In genomic region chr2:27798948-27799645, GRCh38 we compare ENCODE assay signal across 10 cellular contexts. TPM values are rescaled to one million over a fixed set of nuclear protein-coding genes. Genes with fewer than 3 reads are reported as not detected.
DNase-seq lines count a peak whose midpoint lies in the region; ATAC-seq, FAIRE-seq and TF ChIP-seq lines count a peak whose summit lies in the region.
"Had no signal": no experiment of that assay in that cellular context is flagged by ENCODE, and none has a peak within 500 bp of the region (broad histone marks: within the 10 kb centered on the region; RNA-seq: fewer than 3 reads in every experiment).

No MANE protein-coding gene starts in this region.

- TF ChIP-seq EP300 in SK-N-SH (IDR thresholded peaks at IDR 0.05; ENCODE audit: borderline replicate concordance in 1 of 2, low read depth in 1 of 2, low read length in 1 of 2) = peak; percentile 63 to 100

- DNase-seq in ELF-1 (ENCODE audit: low read depth, low spot score) (peak; percentile 90), SK-N-SH (no peak), glomerular endothelial cell (ENCODE audit: extremely low read depth, low read depth, low spot score) (peak; percentile 96), D721Med (ENCODE audit: insufficient read length, low spot score) (no peak), activated gamma-delta T cell (lab: John Stamatoyannopoulos, UW) (no peak)
- DNase-seq: NCI-H446 treated with DMSO at 0.1 percent for 48 hours had no signal

- FAIRE-seq in D721Med (lab: Jason Lieb, UNC) = no peak
- FAIRE-seq: frontal cortex had no signal

- TF ChIP-seq CTCF in SK-N-SH (IDR thresholded peaks at IDR 0.05) (no peak), D721Med (IDR thresholded peaks at IDR 0.05; ENCODE audit: insufficient read depth, missing control alignments) (no peak)

- peak; percentile 2; the same call in 1 of the 2 replicates for TF ChIP-seq RAD21 in SK-N-SH (IDR thresholded peaks at IDR 0.05; ENCODE audit: low read length)

- no peaks in the 10 kb centered on the region for H3K9me2 ChIP-seq in SK-N-SH

- ATAC-seq in GM21737 (IDR thresholded peaks at IDR 0.05; ENCODE audit: unreplicated experiment) (no peak), GM21423 (IDR thresholded peaks at IDR 0.05; ENCODE audit: unreplicated experiment) (no peak)

- WGBS in SK-N-SH (ENCODE audit: low lambda C conversion rate) = 24% methylated on average over 11 of the region's 11 CpGs

- 0 out of 4 replicates have a peak overlapping the region, but pooled peaks of 1 of the 2 experiments have one; percentile 0 for H3K4me3 ChIP-seq in SK-N-SH (ENCODE audit: low read depth in 2 of 2, low read length in 1 of 2)
- no peak overlapping the region for H3K4me3 ChIP-seq in rectal smooth muscle tissue (ENCODE audit: low read length)

- H3K9ac ChIP-seq in SK-N-SH (peak overlapping the region; percentile 71), rectal smooth muscle tissue (ENCODE audit: low read length) (no peak overlapping the region)

- no peak overlapping the region for H2AFZ ChIP-seq in SK-N-SH (ENCODE audit: low read depth)

- H3F3A ChIP-seq in SK-N-SH (replicated peaks; ENCODE audit: insufficient read depth) = peaks cover 28% of the 10 kb centered on the region

- H4K20me1 ChIP-seq in SK-N-SH (ENCODE audit: insufficient read depth) = no peaks in the 10 kb centered on the region

- H3K36me3 ChIP-seq in SK-N-SH (replicated peaks in 1 of 2; ENCODE audit: control insufficient read depth in 1 of 2, insufficient read depth in 2 of 2, low read length in 1 of 2) = no peaks in the 10 kb centered on the region
- no peaks in the 10 kb centered on the region for H3K36me3 ChIP-seq in rectal smooth muscle tissue (ENCODE audit: control insufficient read depth, insufficient read depth, low read length)

- H3K27ac ChIP-seq in SK-N-SH (ENCODE audit: low read depth in 2 of 2, low read length in 1 of 2) = peak overlapping the region; percentile 65 to 98; a peak in 3 of 4 replicates
- peak overlapping the region; percentile 78 for H3K27ac ChIP-seq in rectal smooth muscle tissue (ENCODE audit: low read depth, low read length)

- CTCF ChIA-PET in SK-N-SH (lab: Yijun Ruan, JAX) = interaction anchor here (0.9 to 1.8 kb wide), 2 partner anchors 8 to 96 kb away, joined by 3 to 7 read pairs; no protein-coding TSS in a partner anchor

- H3K9me3 ChIP-seq in SK-N-SH = no peaks in the 10 kb centered on the region

- peaks cover 0 to 49% of the 10 kb centered on the region in 2 experiments; a peak in 3 of 4 replicates for H3K4me1 ChIP-seq in SK-N-SH (ENCODE audit: control insufficient read depth in 1 of 2, insufficient read depth in 2 of 2, low read depth in 1 of 2, low read length in 1 of 2)
- peaks cover 35% of the 10 kb centered on the region for H3K4me1 ChIP-seq in rectal smooth muscle tissue (ENCODE audit: control insufficient read depth, insufficient read depth, low read length)

- H3K27me3 ChIP-seq in SK-N-SH (ENCODE audit: insufficient read depth) (no peaks in the 10 kb centered on the region), rectal smooth muscle tissue (ENCODE audit: control insufficient read depth, insufficient read depth, low read length) (no peaks in the 10 kb centered on the region)

- POLR2A ChIA-PET in SK-N-SH (lab: Yijun Ruan, JAX) = no interaction called here

- peak overlapping the region; percentile 55 for H3K4me2 ChIP-seq in SK-N-SH

- H3K79me2 ChIP-seq in SK-N-SH (ENCODE audit: insufficient read depth) = no peaks in the 10 kb centered on the region

TF ChIP-seq in SK-N-SH, 30 proteins besides CTCF, POLR2A, EP300 and RAD21 (continues in another document):
- TF ChIP-seq TEAD4 (IDR thresholded peaks at IDR 0.05; ENCODE audit: borderline replicate concordance, insufficient read depth) = peak; percentile 100
- no peak for TF ChIP-seq SMC3 (IDR thresholded peaks at IDR 0.05; ENCODE audit: low read depth, low read length)
- TF ChIP-seq TCF12 (IDR thresholded peaks at IDR 0.05) = peak; percentile 99
- TF ChIP-seq ELF1 (IDR thresholded peaks at IDR 0.05) = no peak; the same call in 1 of the 2 replicates
- no peak for TF ChIP-seq NRF1 (IDR thresholded peaks at IDR 0.05; ENCODE audit: low read depth, low read length)
- TF ChIP-seq ZBTB33 (IDR thresholded peaks at IDR 0.05; ENCODE audit: borderline replicate concordance, low read depth) = peak; percentile 92
- TF ChIP-seq, protein P1, sequence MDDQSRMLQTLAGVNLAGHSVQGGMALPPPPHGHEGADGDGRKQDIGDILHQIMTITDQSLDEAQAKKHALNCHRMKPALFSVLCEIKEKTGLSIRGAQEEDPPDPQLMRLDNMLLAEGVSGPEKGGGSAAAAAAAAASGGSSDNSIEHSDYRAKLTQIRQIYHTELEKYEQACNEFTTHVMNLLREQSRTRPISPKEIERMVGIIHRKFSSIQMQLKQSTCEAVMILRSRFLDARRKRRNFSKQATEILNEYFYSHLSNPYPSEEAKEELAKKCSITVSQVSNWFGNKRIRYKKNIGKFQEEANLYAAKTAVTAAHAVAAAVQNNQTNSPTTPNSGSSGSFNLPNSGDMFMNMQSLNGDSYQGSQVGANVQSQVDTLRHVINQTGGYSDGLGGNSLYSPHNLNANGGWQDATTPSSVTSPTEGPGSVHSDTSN (IDR thresholded peaks at IDR 0.05) = peak; percentile 97
- no peak for TF ChIP-seq FOXJ3 (CRISPR knock-in tag; IDR thresholded peaks at IDR 0.05)
- peak; percentile 37; the same call in 1 of the 2 replicates for TF ChIP-seq TAF1 (IDR thresholded peaks at IDR 0.05; ENCODE audit: borderline replicate concordance, low read depth, low read length)
- peak; percentile 87 for TF ChIP-seq MAX (IDR thresholded peaks at IDR 0.05; ENCODE audit: low read depth)
- peak; percentile 100 for TF ChIP-seq JUND (IDR thresholded peaks at IDR 0.05)
- no peak for TF ChIP-seq RCOR1 (IDR thresholded peaks at IDR 0.05; ENCODE audit: low read length)
- peak; percentile 95 for TF ChIP-seq MEF2A (IDR thresholded peaks at IDR 0.05; ENCODE audit: borderline replicate concordance, low read depth)
- peak; percentile 96 for TF ChIP-seq NFIC (IDR thresholded peaks at IDR 0.05; ENCODE audit: borderline replicate concordance)
- peak; percentile 94 for TF ChIP-seq SIN3A (IDR thresholded peaks at IDR 0.05; ENCODE audit: borderline replicate concordance, low read depth, low read length)
- peak; percentile 100 for TF ChIP-seq FOSL2 (IDR thresholded peaks at IDR 0.05; ENCODE audit: borderline replicate concordance, low read depth)
- TF ChIP-seq YY1 (IDR thresholded peaks at IDR 0.05; ENCODE audit: low read depth) = peak; percentile 76
- no peak for TF ChIP-seq CHD2 (IDR thresholded peaks at IDR 0.05; ENCODE audit: low read length, partially characterized antibody)
- peak; percentile 99 for TF ChIP-seq FOXM1 (IDR thresholded peaks at IDR 0.05; ENCODE audit: low read depth)
- TF ChIP-seq RXRA (IDR thresholded peaks at IDR 0.05; ENCODE audit: borderline replicate concordance, low read depth) = peak; percentile 96
- TF ChIP-seq, protein P2, sequence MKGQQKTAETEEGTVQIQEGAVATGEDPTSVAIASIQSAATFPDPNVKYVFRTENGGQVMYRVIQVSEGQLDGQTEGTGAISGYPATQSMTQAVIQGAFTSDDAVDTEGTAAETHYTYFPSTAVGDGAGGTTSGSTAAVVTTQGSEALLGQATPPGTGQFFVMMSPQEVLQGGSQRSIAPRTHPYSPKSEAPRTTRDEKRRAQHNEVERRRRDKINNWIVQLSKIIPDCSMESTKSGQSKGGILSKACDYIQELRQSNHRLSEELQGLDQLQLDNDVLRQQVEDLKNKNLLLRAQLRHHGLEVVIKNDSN (IDR thresholded peaks at IDR 0.05; ENCODE audit: borderline replicate concordance, low read depth) = peak; percentile 43; the same call in 1 of the 2 replicates

RNA-seq across cellular contexts. Expression of gene MRPL33, which starts 27.6 kb away (rescaled TPM):
- 132 and 153 TPM in 2 replicates for polyA plus RNA-seq in SK-N-SH (2012; rRNA removed)
- polyA plus RNA-seq in SK-N-SH (2012; cell fraction: cytosol; rRNA removed) = 243 and 426 TPM in 2 replicates
- 22.4 and 51.9 TPM in 2 replicates for polyA plus RNA-seq in SK-N-SH (2012; cell fraction: nucleus; rRNA removed)
- total RNA-seq in glomerular endothelial cell = 140 and 142 TPM in 2 replicates

Comparison
In these comparisons a context has a peak if more than half of its experiments do, and no peak if none do; other contexts are left out.
1. DNase-seq: peak in ELF-1 (single experiment) and glomerular endothelial cell (single experiment); none in SK-N-SH (single experiment), D721Med (single experiment) and activated gamma-delta T cell (single experiment).